Comparison of ENCODE assay signal across 8 cellular contexts in genomic region chr7:101856488-101857357, GRCh38. TPM values are rescaled to one million over a fixed set of nuclear protein-coding genes. Genes with fewer than 3 reads are reported as not detected.
A peak's percentile ranks its signal among the peaks of the same experiment; 100 is the strongest.
DNase-seq lines count a peak whose midpoint lies in the region; ATAC-seq and TF ChIP-seq lines count a peak whose summit lies in the region.

No MANE protein-coding gene starts in this region.

- DNase-seq in GM23338 (ENCODE audit: low spot score) (peak; percentile 59), LHCN-M2 (ENCODE audit: low read depth) (peak; percentile 96), T-helper 1 cell (peak; percentile 60 to 84 (median 73)), amniotic stem cell (lab: John Stamatoyannopoulos, UW) (peak; percentile 57), right cardiac atrium (peak; percentile 87 to 95 (median 94)), skeletal muscle cell (ENCODE audit: low read depth) (peak; percentile 59), WERI-Rb-1 (no peak)

- no peak; a peak in 1 of 4 replicates for TF ChIP-seq CTCF in GM23338 (conservative IDR thresholded peaks at IDR 0.05; ENCODE audit: low read depth in 2 of 2)
- no peak for TF ChIP-seq CTCF in WERI-Rb-1 (IDR thresholded peaks at IDR 0.05; ENCODE audit: low read depth, low read length)

- peak overlapping the region; percentile 37; the same call in 1 of the 2 replicates for H3K9ac ChIP-seq in ES-I3 (ENCODE audit: low read depth, low read length)

- H3K27me3 Mint-ChIP-seq in GM23338 (ENCODE audit: insufficient read depth, low read depth, poor library complexity) = peaks cover 17% of the 10 kb centered on the region

- H3K9me3 Mint-ChIP-seq in GM23338 = no peaks in the 10 kb centered on the region

- peaks cover 41% of the 10 kb centered on the region for H4K20me1 ChIP-seq in GM23338 (replicated peaks; ENCODE audit: insufficient read depth)

- peaks cover 79% of the 10 kb centered on the region for H3K4me1 Mint-ChIP-seq in GM23338

- WGBS in right cardiac atrium = 7% methylated on average over 32 of the region's 32 CpGs

- no peaks in the 10 kb centered on the region for H3K9me2 ChIP-seq in GM23338 (ENCODE audit: insufficient read depth)

- no peak overlapping the region for H2AFZ ChIP-seq in GM23338

- intact Hi-C loops in right cardiac atrium (cut with DNase I) = no loop called here

- peak overlapping the region; percentile 39; the same call in 1 of the 2 replicates for H3K4me2 ChIP-seq in GM23338

- H3K79me2 ChIP-seq in GM23338 (replicated peaks; ENCODE audit: insufficient read depth) = peaks cover 97% of the 10 kb centered on the region

- H3K9me3 ChIP-seq in ES-I3 (ENCODE audit: control insufficient read depth, insufficient read depth, low read length) (no peaks in the 10 kb centered on the region), right cardiac atrium (ENCODE audit: control insufficient read depth, low read length) (no peaks in the 10 kb centered on the region), WERI-Rb-1 (ENCODE audit: severe bottlenecking) (no peaks in the 10 kb centered on the region)

- H3K27ac Mint-ChIP-seq in GM23338 = peak overlapping the region; percentile 58; the same call in 1 of the 2 replicates

- H3K36me3 ChIP-seq in ES-I3 (ENCODE audit: insufficient read depth, low read length) (no peaks in the 10 kb centered on the region), GM23338 (ENCODE audit: insufficient read depth) (no peaks in the 10 kb centered on the region), WERI-Rb-1 (peaks cover 4% of the 10 kb centered on the region; the same call in 1 of the 2 replicates)

- peak overlapping the region; percentile 80 for H3K27ac ChIP-seq in GM23338 (ENCODE audit: low read depth)
- H3K27ac ChIP-seq in right cardiac atrium (ENCODE audit: low read length) = peak overlapping the region; percentile 55
- no peak overlapping the region for H3K27ac ChIP-seq in WERI-Rb-1

- H3K36me3 Mint-ChIP-seq in GM23338 (ENCODE audit: low read depth) = peaks cover 5% of the 10 kb centered on the region; the same call in 1 of the 3 replicates

- H3K27me3 ChIP-seq in GM23338 (ENCODE audit: insufficient read depth) = no peaks in the 10 kb centered on the region
- no peaks in the 10 kb centered on the region for H3K27me3 ChIP-seq in right cardiac atrium (ENCODE audit: control insufficient read depth, insufficient read depth)
- H3K27me3 ChIP-seq in WERI-Rb-1 (ENCODE audit: insufficient read depth, low read depth, severe bottlenecking) = no peaks in the 10 kb centered on the region

- H3K4me3 Mint-ChIP-seq in GM23338 = no peak overlapping the region; the same call in 2 of the 3 replicates

- H3F3A ChIP-seq in GM23338 (replicated peaks; ENCODE audit: low read depth) = peaks cover 14% of the 10 kb centered on the region; the same call in 1 of the 2 replicates

- peak; percentile 46 for ATAC-seq in GM23338
- peak; percentile 94 for ATAC-seq in right cardiac atrium

- H3K4me1 ChIP-seq in ES-I3 (ENCODE audit: insufficient read depth, low read length) (peaks cover 27% of the 10 kb centered on the region), GM23338 (ENCODE audit: insufficient read depth) (peaks cover 80% of the 10 kb centered on the region), right cardiac atrium (ENCODE audit: control insufficient read depth, insufficient read depth, low read length) (peaks cover 10% of the 10 kb centered on the region)

- H3K4me3 ChIP-seq in GM23338 (no peak overlapping the region), right cardiac atrium (ENCODE audit: low read length) (peak overlapping the region; percentile 5), skeletal muscle cell (ENCODE audit: low read depth, low read length) (peak overlapping the region; percentile 28), WERI-Rb-1 (ENCODE audit: low read depth, low read length) (no peak overlapping the region)

TF ChIP-seq in GM23338, 12 proteins besides CTCF, POLR2A, EP300 and RAD21:
- TF ChIP-seq EZH2phosphoT487 (IDR thresholded peaks at IDR 0.05; ENCODE audit: unreplicated experiment) = no peak
- no peak for TF ChIP-seq CREB1 (CRISPR knock-in tag; IDR thresholded peaks at IDR 0.05; ENCODE audit: low read depth)
- TF ChIP-seq JUNB (IDR thresholded peaks at IDR 0.05; ENCODE audit: unreplicated experiment) = no peak
- TF ChIP-seq NANOG (IDR thresholded peaks at IDR 0.05; ENCODE audit: borderline replicate concordance) = no peak

RNA-seq across cellular contexts. Expression of gene CUX1, which starts 39.3 kb away (rescaled TPM):
- 41.4 and 64.0 TPM in 2 replicates for total RNA-seq in GM23338 (2014; rRNA removed; shearing (Covaris generic))
- polyA plus RNA-seq in GM23338 (2016; fragmentation: Nextera tagmentation; extraction: Ambion mirVana) = 40.1 and 49.9 TPM in 2 replicates
- 26.4 and 33.3 TPM in 2 replicates for total RNA-seq in LHCN-M2 (2014; rRNA removed)
- polyA plus RNA-seq in LHCN-M2 (2012) = 20.1 TPM
- 100 to 1,000 TPM; 106 to 146 (median 117) TPM for total RNA-seq in right cardiac atrium
- 54.1 TPM for polyA plus RNA-seq in right cardiac atrium

Comparison
In these comparisons a context has a peak if more than half of its experiments do, and no peak if none do; other contexts are left out.
1. H3K4me3 ChIP-seq: peak in right cardiac atrium (single experiment) and skeletal muscle cell (single experiment); none in GM23338 (single experiment) and WERI-Rb-1 (single experiment).